Comparison of ENCODE assay signal across 1 cellular context in genomic region chr7:133434246-133434865, GRCh38.
TF ChIP-seq lines count a peak whose summit lies in the region.

No MANE protein-coding gene starts in this region.

TF ChIP-seq in HCT116, 20 proteins besides CTCF, POLR2A, EP300 and RAD21 (continued from another document):
- TF ChIP-seq REST (IDR thresholded peaks at IDR 0.05; ENCODE audit: low read depth) (no peak), FOSL1 (IDR thresholded peaks at IDR 0.05; ENCODE audit: low read depth) (no peak), YY1 (IDR thresholded peaks at IDR 0.05; ENCODE audit: extremely low read depth, insufficient replicate concordance, low read depth, low read length) (no peak), SP1 (IDR thresholded peaks at IDR 0.05; ENCODE audit: low read depth) (no peak), POLR2AphosphoS5 (IDR thresholded peaks at IDR 0.05; ENCODE audit: low read depth, low read length) (no peak)
